ENCODE assay signal across 1 cellular context in the genomic region with DNA sequence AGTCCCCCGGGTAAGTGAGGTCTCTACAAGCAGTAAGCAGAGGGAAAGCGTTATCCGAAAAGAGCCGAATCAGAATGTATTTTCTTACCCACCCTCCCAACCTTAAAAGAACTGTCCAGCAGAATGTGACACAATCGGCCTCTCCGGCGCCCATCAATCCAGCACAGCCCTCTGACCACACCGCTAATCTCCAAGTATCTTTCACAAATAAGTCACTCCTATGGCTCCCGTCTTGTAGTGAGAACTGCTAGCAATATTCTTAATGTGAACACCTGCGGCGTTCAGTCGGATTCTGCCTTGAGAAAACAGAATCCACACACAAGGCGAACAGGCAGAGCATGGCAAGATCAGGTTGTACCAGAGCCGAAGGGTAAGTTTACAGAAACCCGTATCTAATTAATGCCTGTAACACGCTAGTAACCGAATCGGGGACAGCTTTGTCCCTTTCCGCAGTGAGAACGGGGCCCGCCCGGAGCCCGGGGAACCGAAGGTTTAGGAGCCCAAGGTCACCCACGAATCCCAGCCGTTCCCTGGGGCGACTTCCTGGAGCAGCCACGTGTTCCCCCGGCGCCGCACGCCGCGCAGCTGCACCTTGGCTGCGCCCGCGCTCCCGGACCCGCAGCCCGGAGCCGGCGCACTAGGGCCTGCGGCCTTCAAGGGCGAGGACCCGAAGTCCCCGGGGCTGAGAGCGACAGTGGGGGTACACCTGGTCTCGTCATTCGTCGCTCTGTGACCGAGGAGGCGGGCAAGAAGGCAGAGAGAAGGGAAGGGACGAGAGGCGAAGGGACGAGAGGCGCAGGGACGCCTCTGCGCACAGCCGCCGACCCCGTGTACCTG.
A peak's percentile ranks its signal among the peaks of the same experiment; 100 is the strongest.
TF ChIP-seq lines count a peak whose summit lies in the region.

No MANE protein-coding gene starts in this region.

TF ChIP-seq in K562, 482 proteins besides CTCF, POLR2A, EP300 and RAD21 (continued from another document and continues in another):
- TF ChIP-seq THRAP3 (IDR thresholded peaks at IDR 0.05; ENCODE audit: borderline replicate concordance) (peak; percentile 54; the same call in 1 of the 2 replicates), ZNF347 (CRISPR knock-in tag; IDR thresholded peaks at IDR 0.05; ENCODE audit: low read depth) (no peak), SP2 (IDR thresholded peaks at IDR 0.05; ENCODE audit: extremely low read depth, low read depth, low read length, poor library complexity, severe bottlenecking) (no peak), ZNF232 (CRISPR knock-in tag; IDR thresholded peaks at IDR 0.05) (no peak; the same call in 1 of the 2 replicates), ZNF143 (CRISPR knock-in tag; IDR thresholded peaks at IDR 0.05) (no peak), TBP (optimal IDR thresholded peaks at IDR 0.05; ENCODE audit: low read depth, low read length) (no peak), LCOR (CRISPR knock-in tag; IDR thresholded peaks at IDR 0.05) (0 out of 2 replicates have a peak, but pooled peaks have one; percentile 42), NCOR1 (IDR thresholded peaks at IDR 0.05) (peak; percentile 20; the same call in 1 of the 2 replicates), NR2C1 (IDR thresholded peaks at IDR 0.05) (no peak), NR2C1 (tag; IDR thresholded peaks at IDR 0.05) (no peak), FOXJ3 (CRISPR knock-in tag; IDR thresholded peaks at IDR 0.05) (no peak), FOXK2 (conservative IDR thresholded peaks at IDR 0.05 in 1 of 2, IDR thresholded peaks at IDR 0.05 in 1 of 2; ENCODE audit: low read depth in 2 of 2) (0 out of 4 replicates have a peak, but pooled peaks of 1 of the 2 experiments have one; percentile 36), MED1 (CRISPR knock-in tag; IDR thresholded peaks at IDR 0.05; ENCODE audit: borderline replicate concordance) (0 out of 2 replicates have a peak, but pooled peaks have one; percentile 83), ZBTB34 (CRISPR knock-in tag; IDR thresholded peaks at IDR 0.05) (no peak), SMAD2 (IDR thresholded peaks at IDR 0.05; ENCODE audit: low read depth, low read length) (no peak), PTRF (tag; IDR thresholded peaks at IDR 0.05) (no peak), RBM22 (IDR thresholded peaks at IDR 0.05; ENCODE audit: low read depth, low read length, poor library complexity, severe bottlenecking) (peak; percentile 97), TGIF2 (CRISPR knock-in tag; IDR thresholded peaks at IDR 0.05) (no peak), ZNF639 (CRISPR knock-in tag; conservative IDR thresholded peaks at IDR 0.05 in 1 of 2, IDR thresholded peaks at IDR 0.05 in 1 of 2) (0 out of 4 replicates have a peak, but pooled peaks of 1 of the 2 experiments have one; percentile 12), RFX5 (IDR thresholded peaks at IDR 0.05; ENCODE audit: low read depth, low read length) (no peak), CREBBP (IDR thresholded peaks at IDR 0.05; ENCODE audit: low read depth, low read length) (no peak), CHCHD3 (CRISPR knock-in tag; IDR thresholded peaks at IDR 0.05) (no peak), ZBTB17 (CRISPR knock-in tag; IDR thresholded peaks at IDR 0.05) (no peak)
- TF ChIP-seq, protein P1, sequence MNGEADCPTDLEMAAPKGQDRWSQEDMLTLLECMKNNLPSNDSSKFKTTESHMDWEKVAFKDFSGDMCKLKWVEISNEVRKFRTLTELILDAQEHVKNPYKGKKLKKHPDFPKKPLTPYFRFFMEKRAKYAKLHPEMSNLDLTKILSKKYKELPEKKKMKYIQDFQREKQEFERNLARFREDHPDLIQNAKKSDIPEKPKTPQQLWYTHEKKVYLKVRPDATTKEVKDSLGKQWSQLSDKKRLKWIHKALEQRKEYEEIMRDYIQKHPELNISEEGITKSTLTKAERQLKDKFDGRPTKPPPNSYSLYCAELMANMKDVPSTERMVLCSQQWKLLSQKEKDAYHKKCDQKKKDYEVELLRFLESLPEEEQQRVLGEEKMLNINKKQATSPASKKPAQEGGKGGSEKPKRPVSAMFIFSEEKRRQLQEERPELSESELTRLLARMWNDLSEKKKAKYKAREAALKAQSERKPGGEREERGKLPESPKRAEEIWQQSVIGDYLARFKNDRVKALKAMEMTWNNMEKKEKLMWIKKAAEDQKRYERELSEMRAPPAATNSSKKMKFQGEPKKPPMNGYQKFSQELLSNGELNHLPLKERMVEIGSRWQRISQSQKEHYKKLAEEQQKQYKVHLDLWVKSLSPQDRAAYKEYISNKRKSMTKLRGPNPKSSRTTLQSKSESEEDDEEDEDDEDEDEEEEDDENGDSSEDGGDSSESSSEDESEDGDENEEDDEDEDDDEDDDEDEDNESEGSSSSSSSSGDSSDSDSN (IDR thresholded peaks at IDR 0.05; ENCODE audit: borderline replicate concordance in 1 of 2, low read depth in 2 of 2, low read length in 2 of 2): peak in 1 of 2 experiments; percentile 52; a peak in 1 of 4 replicates
- TF ChIP-seq, protein P2, sequence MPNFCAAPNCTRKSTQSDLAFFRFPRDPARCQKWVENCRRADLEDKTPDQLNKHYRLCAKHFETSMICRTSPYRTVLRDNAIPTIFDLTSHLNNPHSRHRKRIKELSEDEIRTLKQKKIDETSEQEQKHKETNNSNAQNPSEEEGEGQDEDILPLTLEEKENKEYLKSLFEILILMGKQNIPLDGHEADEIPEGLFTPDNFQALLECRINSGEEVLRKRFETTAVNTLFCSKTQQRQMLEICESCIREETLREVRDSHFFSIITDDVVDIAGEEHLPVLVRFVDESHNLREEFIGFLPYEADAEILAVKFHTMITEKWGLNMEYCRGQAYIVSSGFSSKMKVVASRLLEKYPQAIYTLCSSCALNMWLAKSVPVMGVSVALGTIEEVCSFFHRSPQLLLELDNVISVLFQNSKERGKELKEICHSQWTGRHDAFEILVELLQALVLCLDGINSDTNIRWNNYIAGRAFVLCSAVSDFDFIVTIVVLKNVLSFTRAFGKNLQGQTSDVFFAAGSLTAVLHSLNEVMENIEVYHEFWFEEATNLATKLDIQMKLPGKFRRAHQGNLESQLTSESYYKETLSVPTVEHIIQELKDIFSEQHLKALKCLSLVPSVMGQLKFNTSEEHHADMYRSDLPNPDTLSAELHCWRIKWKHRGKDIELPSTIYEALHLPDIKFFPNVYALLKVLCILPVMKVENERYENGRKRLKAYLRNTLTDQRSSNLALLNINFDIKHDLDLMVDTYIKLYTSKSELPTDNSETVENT (CRISPR knock-in tag; IDR thresholded peaks at IDR 0.05): no peak
- TF ChIP-seq, protein P3, sequence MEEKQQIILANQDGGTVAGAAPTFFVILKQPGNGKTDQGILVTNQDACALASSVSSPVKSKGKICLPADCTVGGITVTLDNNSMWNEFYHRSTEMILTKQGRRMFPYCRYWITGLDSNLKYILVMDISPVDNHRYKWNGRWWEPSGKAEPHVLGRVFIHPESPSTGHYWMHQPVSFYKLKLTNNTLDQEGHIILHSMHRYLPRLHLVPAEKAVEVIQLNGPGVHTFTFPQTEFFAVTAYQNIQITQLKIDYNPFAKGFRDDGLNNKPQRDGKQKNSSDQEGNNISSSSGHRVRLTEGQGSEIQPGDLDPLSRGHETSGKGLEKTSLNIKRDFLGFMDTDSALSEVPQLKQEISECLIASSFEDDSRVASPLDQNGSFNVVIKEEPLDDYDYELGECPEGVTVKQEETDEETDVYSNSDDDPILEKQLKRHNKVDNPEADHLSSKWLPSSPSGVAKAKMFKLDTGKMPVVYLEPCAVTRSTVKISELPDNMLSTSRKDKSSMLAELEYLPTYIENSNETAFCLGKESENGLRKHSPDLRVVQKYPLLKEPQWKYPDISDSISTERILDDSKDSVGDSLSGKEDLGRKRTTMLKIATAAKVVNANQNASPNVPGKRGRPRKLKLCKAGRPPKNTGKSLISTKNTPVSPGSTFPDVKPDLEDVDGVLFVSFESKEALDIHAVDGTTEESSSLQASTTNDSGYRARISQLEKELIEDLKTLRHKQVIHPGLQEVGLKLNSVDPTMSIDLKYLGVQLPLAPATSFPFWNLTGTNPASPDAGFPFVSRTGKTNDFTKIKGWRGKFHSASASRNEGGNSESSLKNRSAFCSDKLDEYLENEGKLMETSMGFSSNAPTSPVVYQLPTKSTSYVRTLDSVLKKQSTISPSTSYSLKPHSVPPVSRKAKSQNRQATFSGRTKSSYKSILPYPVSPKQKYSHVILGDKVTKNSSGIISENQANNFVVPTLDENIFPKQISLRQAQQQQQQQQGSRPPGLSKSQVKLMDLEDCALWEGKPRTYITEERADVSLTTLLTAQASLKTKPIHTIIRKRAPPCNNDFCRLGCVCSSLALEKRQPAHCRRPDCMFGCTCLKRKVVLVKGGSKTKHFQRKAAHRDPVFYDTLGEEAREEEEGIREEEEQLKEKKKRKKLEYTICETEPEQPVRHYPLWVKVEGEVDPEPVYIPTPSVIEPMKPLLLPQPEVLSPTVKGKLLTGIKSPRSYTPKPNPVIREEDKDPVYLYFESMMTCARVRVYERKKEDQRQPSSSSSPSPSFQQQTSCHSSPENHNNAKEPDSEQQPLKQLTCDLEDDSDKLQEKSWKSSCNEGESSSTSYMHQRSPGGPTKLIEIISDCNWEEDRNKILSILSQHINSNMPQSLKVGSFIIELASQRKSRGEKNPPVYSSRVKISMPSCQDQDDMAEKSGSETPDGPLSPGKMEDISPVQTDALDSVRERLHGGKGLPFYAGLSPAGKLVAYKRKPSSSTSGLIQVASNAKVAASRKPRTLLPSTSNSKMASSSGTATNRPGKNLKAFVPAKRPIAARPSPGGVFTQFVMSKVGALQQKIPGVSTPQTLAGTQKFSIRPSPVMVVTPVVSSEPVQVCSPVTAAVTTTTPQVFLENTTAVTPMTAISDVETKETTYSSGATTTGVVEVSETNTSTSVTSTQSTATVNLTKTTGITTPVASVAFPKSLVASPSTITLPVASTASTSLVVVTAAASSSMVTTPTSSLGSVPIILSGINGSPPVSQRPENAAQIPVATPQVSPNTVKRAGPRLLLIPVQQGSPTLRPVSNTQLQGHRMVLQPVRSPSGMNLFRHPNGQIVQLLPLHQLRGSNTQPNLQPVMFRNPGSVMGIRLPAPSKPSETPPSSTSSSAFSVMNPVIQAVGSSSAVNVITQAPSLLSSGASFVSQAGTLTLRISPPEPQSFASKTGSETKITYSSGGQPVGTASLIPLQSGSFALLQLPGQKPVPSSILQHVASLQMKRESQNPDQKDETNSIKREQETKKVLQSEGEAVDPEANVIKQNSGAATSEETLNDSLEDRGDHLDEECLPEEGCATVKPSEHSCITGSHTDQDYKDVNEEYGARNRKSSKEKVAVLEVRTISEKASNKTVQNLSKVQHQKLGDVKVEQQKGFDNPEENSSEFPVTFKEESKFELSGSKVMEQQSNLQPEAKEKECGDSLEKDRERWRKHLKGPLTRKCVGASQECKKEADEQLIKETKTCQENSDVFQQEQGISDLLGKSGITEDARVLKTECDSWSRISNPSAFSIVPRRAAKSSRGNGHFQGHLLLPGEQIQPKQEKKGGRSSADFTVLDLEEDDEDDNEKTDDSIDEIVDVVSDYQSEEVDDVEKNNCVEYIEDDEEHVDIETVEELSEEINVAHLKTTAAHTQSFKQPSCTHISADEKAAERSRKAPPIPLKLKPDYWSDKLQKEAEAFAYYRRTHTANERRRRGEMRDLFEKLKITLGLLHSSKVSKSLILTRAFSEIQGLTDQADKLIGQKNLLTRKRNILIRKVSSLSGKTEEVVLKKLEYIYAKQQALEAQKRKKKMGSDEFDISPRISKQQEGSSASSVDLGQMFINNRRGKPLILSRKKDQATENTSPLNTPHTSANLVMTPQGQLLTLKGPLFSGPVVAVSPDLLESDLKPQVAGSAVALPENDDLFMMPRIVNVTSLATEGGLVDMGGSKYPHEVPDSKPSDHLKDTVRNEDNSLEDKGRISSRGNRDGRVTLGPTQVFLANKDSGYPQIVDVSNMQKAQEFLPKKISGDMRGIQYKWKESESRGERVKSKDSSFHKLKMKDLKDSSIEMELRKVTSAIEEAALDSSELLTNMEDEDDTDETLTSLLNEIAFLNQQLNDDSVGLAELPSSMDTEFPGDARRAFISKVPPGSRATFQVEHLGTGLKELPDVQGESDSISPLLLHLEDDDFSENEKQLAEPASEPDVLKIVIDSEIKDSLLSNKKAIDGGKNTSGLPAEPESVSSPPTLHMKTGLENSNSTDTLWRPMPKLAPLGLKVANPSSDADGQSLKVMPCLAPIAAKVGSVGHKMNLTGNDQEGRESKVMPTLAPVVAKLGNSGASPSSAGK (IDR thresholded peaks at IDR 0.05): no peak
- TF ChIP-seq, protein P4, sequence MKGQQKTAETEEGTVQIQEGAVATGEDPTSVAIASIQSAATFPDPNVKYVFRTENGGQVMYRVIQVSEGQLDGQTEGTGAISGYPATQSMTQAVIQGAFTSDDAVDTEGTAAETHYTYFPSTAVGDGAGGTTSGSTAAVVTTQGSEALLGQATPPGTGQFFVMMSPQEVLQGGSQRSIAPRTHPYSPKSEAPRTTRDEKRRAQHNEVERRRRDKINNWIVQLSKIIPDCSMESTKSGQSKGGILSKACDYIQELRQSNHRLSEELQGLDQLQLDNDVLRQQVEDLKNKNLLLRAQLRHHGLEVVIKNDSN (CRISPR knock-in tag; IDR thresholded peaks at IDR 0.05): peak; percentile 43; the same call in 1 of the 2 replicates
